16 cellular contexts compared by ENCODE assay signal in genomic region chr4:123877561-123877960, GRCh38.
DNase-seq lines count a peak whose midpoint lies in the region; ATAC-seq and TF ChIP-seq lines count a peak whose summit lies in the region.
"Had no signal": no experiment of that assay in that cellular context is flagged by ENCODE, and none has a peak within 500 bp of the region (broad histone marks: within the 10 kb centered on the region; RNA-seq: fewer than 3 reads in every experiment).

No MANE protein-coding gene starts in this region.

- H3K27me3 ChIP-seq in PC-3 (ENCODE audit: low read length), result no peaks in the 10 kb centered on the region
- no peaks in the 10 kb centered on the region for H3K27me3 ChIP-seq in brain microvascular endothelial cell (replicated peaks)
- no peaks in the 10 kb centered on the region for H3K27me3 ChIP-seq in esophagus squamous epithelium

- WGBS in esophagus squamous epithelium, 2 donors, result 47 to 51% methylated on average over 3 of the region's 3 CpGs

- BruUV-seq in PC-3 (replicated peaks; lab: Mats Ljungman, UMichigan), result no TSS peak

- no peaks in the 10 kb centered on the region for H3K9me2 ChIP-seq in PC-3 (replicated peaks; ENCODE audit: low read length)

- H4K20me1 ChIP-seq in PC-3 (ENCODE audit: low read length), result no peaks in the 10 kb centered on the region

- CTCF ChIA-PET in PC-3 (lab: Charles Lee), result no interaction called here

- DNase-seq in LHCN-M2 (ENCODE audit: low read depth) (peak; percentile 11), PC-3 (peak; percentile 10), brain microvascular endothelial cell (peak; percentile 63), lung microvascular endothelial cell (ENCODE audit: low read depth in 2 of 2) (peak; percentile 28 to 55), SK-N-DZ (ENCODE audit: low spot score) (no peak), esophagus squamous epithelium (lab: John Stamatoyannopoulos, UW) (no peak), SHP77 (lab: John Stamatoyannopoulos, UW) (no peak)
- DNase-seq: Caco-2; CD4-positive, CD25-positive, alpha-beta regulatory T cell; DMS53; H9; Karpas-422; NCI-H1105; NCI-H1694 treated with DMSO at 0.1 percent for 48 hours; NCI-H69; RPMI8226 had no signal

- POLR2A ChIA-PET in PC-3 (lab: Charles Lee; ENCODE audit: unreplicated experiment), result no interaction called here

- TF ChIP-seq CTCF in PC-3 (conservative IDR thresholded peaks at IDR 0.05; ENCODE audit: low read depth, low read length) (no peak), brain microvascular endothelial cell (IDR thresholded peaks at IDR 0.05; ENCODE audit: low read depth, low read length, missing control alignments) (no peak), esophagus squamous epithelium (IDR thresholded peaks at IDR 0.05) (no peak)

- no peak for TF ChIP-seq POLR2A in esophagus squamous epithelium (IDR thresholded peaks at IDR 0.05)

- H3K4me1 ChIP-seq in PC-3 (ENCODE audit: insufficient read depth, low read length) (peaks cover 9% of the 10 kb centered on the region), esophagus squamous epithelium (no peaks in the 10 kb centered on the region)
- H3K4me1 ChIP-seq: Caco-2 had no signal

- H3K36me3 ChIP-seq in PC-3 (ENCODE audit: low read depth, low read length), result no peaks in the 10 kb centered on the region
- no peaks in the 10 kb centered on the region for H3K36me3 ChIP-seq in brain microvascular endothelial cell (replicated peaks)
- H3K36me3 ChIP-seq in esophagus squamous epithelium, result no peaks in the 10 kb centered on the region

- no peak overlapping the region for H2AFZ ChIP-seq in PC-3 (ENCODE audit: low read length)

- ATAC-seq in PC-3, result no peak

- H3F3A ChIP-seq in PC-3 (ENCODE audit: low read length, unreplicated experiment), result no peaks in the 10 kb centered on the region

- no peaks in the 10 kb centered on the region for H3K79me2 ChIP-seq in PC-3 (ENCODE audit: low read length)

- in situ Hi-C loops in brain microvascular endothelial cell (cut with HindIII; ENCODE audit: low pct_ligation_motif_present, low sequenced_read_pairs), result no loop called here

- intact Hi-C loops in PC-3 (cut with micrococcal nuclease), result no loop called here
- intact Hi-C loops in esophagus squamous epithelium (cut with DNase I), result no loop called here

- H3K4me2 ChIP-seq in PC-3 (ENCODE audit: low read length), result no peak overlapping the region

- H3K4me3 ChIP-seq in PC-3 (ENCODE audit: low read length) (no peak overlapping the region), brain microvascular endothelial cell (ENCODE audit: low read depth, low read length) (no peak overlapping the region), esophagus squamous epithelium (no peak overlapping the region)

- H3K9ac ChIP-seq in PC-3 (ENCODE audit: low read length), result no peak overlapping the region

- H3K27ac ChIP-seq in PC-3 (ENCODE audit: low read length), result no peak overlapping the region
- no peak overlapping the region for H3K27ac ChIP-seq in brain microvascular endothelial cell
- H3K27ac ChIP-seq in esophagus squamous epithelium, result no peak overlapping the region

- H3K9me3 ChIP-seq in PC-3 (ENCODE audit: low read length) (no peaks in the 10 kb centered on the region), esophagus squamous epithelium (no peaks in the 10 kb centered on the region)
- H3K9me3 ChIP-seq: Caco-2 had no signal

Comparison
In these comparisons a context has a peak if more than half of its experiments do, and no peak if none do; other contexts are left out.
1. DNase-seq: peak in LHCN-M2 (single experiment), PC-3 (single experiment), brain microvascular endothelial cell (single experiment) and lung microvascular endothelial cell (2 of 2); none in SK-N-DZ (single experiment), esophagus squamous epithelium (single experiment) and SHP77 (0 of 2).